In the genomic region with DNA sequence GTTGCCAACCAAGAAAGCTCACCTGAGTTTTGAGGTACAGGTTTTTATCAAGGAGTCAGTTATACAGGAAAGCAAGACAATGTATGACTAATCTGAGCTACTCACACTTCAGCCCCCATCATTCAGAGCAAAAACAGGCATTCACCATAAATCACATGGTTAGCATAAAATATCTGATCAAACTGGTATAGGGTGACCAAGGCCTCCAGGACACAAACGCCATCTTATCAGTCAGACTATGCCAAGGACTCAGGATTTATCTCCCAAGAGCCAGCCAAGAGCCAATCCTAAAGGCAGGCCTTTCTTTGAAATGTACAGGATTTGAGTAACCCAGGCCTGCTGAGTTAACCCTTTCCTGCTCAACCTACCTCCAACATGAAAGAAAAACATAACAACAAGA, we compare ENCODE assay signal across 29 cellular contexts.
"Had no signal": no experiment of that assay in that cellular context is flagged by ENCODE, and none has a peak within 500 bp of the region (broad histone marks: within the 10 kb centered on the region; RNA-seq: fewer than 3 reads in every experiment).

No MANE protein-coding gene starts in this region.

- H3K9me3 ChIP-seq: esophagus muscularis mucosa, heart right ventricle, pancreas, prostate gland, stomach, thyroid gland had no signal

- H3K4me3 ChIP-seq: esophagus muscularis mucosa, heart right ventricle, pancreas, prostate gland, smooth muscle cell, stomach, thyroid gland had no signal

- H3K27ac ChIP-seq: esophagus muscularis mucosa, heart right ventricle, pancreas, prostate gland, stomach, thyroid gland, VCaP had no signal

- H3K4me2 ChIP-seq: smooth muscle cell had no signal

- H3K36me3 Mint-ChIP-seq: naive thymus-derived CD4-positive, alpha-beta T cell; stimulated activated naive B cell treated with anti-CD40 and anti-IgM and Interleukin-4, amounts not matched to agents 10 μg/mL and 1 μg/mL and 100 μg/mL, for 72 hours had no signal

- H3K4me3 Mint-ChIP-seq: activated naive CD8-positive, alpha-beta T cell treated with anti-CD3 and anti-CD28 coated beads, Interleukin-2, amount 50 U/mL, for 24 hours; dendritic cell treated with granulocyte-macrophage colony-stimulating factor and Interleukin-4, amounts not matched to agents 40 ng/mL and 50 ng/mL, for 4 days; endodermal cell; naive thymus-derived CD4-positive, alpha-beta T cell; stimulated activated naive B cell treated with anti-CD40 and anti-IgM and Interleukin-4, amounts not matched to agents 10 μg/mL and 1 μg/mL and 100 μg/mL, for 72 hours; T-helper 1 cell treated with Interleukin-12 subunit alpha and Interleukin-12 subunit beta and Interleukin-4 antibody, amounts not matched to agents 30 μg/mL and 1 μg/mL, for 36 hours had no signal

- ATAC-seq: activated CD4-positive, CD25-positive, alpha-beta regulatory T cell treated with anti-CD3 and anti-CD28 coated beads, Interleukin-2, amount 50 U/mL, for 24 hours; activated naive CD8-positive, alpha-beta T cell treated with anti-CD3 and anti-CD28 coated beads, Interleukin-2, amount 50 U/mL, for 24 hours; heart right ventricle; left cardiac atrium; naive thymus-derived CD4-positive, alpha-beta T cell; pancreas; stimulated activated naive B cell treated with anti-CD40 and anti-IgM and Interleukin-4, amounts not matched to agents 10 μg/mL and 1 μg/mL and 100 μg/mL, for 72 hours had no signal

- H3K9me3 Mint-ChIP-seq: activated naive CD8-positive, alpha-beta T cell treated with anti-CD3 and anti-CD28 coated beads, Interleukin-2, amount 50 U/mL, for 24 hours; dendritic cell treated with granulocyte-macrophage colony-stimulating factor and Interleukin-4, amounts not matched to agents 40 ng/mL and 50 ng/mL, for 4 days; endodermal cell; stimulated activated naive B cell treated with anti-CD40 and anti-IgM and Interleukin-4, amounts not matched to agents 10 μg/mL and 1 μg/mL and 100 μg/mL, for 72 hours; T-helper 1 cell treated with Interleukin-12 subunit alpha and Interleukin-12 subunit beta and Interleukin-4 antibody, amounts not matched to agents 30 μg/mL and 1 μg/mL, for 36 hours had no signal

- DNase-seq: activated CD4-positive, alpha-beta T cell treated with anti-CD3 and anti-CD28 coated beads for 48 hours; activated CD4-positive, alpha-beta T cell treated with anti-CD3 and anti-CD28 coated beads, Interleukin-2, amount 50 U/mL, for 48 hours; activated CD8-positive, alpha-beta memory T cell treated with anti-CD3 and anti-CD28 coated beads for 24 hours; activated gamma-delta T cell; activated naive CD4-positive, alpha-beta T cell treated with anti-CD3 and anti-CD28 coated beads, Interleukin-2, amount 50 U/mL, for 16 hours; activated naive CD8-positive, alpha-beta T cell treated with anti-CD3 and anti-CD28 coated beads, Interleukin-2, amount 50 U/mL, for 24 hours; amygdala; central memory CD4-positive, alpha-beta T cell; endodermal cell; foreskin melanocyte; heart right ventricle; left cardiac atrium; mammary epithelial cell; midbrain; naive thymus-derived CD4-positive, alpha-beta T cell; nucleus accumbens; pancreas; stimulated activated CD4-positive, alpha-beta T cell treated with anti-CD3 and anti-CD28 coated beads, Interleukin-1b, Interleukin-23, amount 100 ng/mL, for 48 hours; stimulated activated naive B cell treated with anti-CD40 and anti-IgM and Interleukin-4, amounts not matched to agents 10 μg/mL and 1 μg/mL and 100 μg/mL, for 72 hours; stomach; T-helper 9 cell; thyroid gland had no signal

- H3K36me3 ChIP-seq: esophagus muscularis mucosa, heart right ventricle, pancreas, prostate gland, stomach, thyroid gland had no signal

- H3K27me3 ChIP-seq: esophagus muscularis mucosa, heart right ventricle, pancreas, stomach, thyroid gland had no signal

- H3K4me1 Mint-ChIP-seq: activated naive CD8-positive, alpha-beta T cell treated with anti-CD3 and anti-CD28 coated beads, Interleukin-2, amount 50 U/mL, for 24 hours; naive thymus-derived CD4-positive, alpha-beta T cell; stimulated activated naive B cell treated with anti-CD40 and anti-IgM and Interleukin-4, amounts not matched to agents 10 μg/mL and 1 μg/mL and 100 μg/mL, for 72 hours had no signal

- H3K27ac Mint-ChIP-seq: activated naive CD8-positive, alpha-beta T cell treated with anti-CD3 and anti-CD28 coated beads, Interleukin-2, amount 50 U/mL, for 24 hours; dendritic cell treated with granulocyte-macrophage colony-stimulating factor and Interleukin-4, amounts not matched to agents 40 ng/mL and 50 ng/mL, for 4 days; endodermal cell; naive thymus-derived CD4-positive, alpha-beta T cell; stimulated activated naive B cell treated with anti-CD40 and anti-IgM and Interleukin-4, amounts not matched to agents 10 μg/mL and 1 μg/mL and 100 μg/mL, for 72 hours; T-helper 1 cell treated with Interleukin-12 subunit alpha and Interleukin-12 subunit beta and Interleukin-4 antibody, amounts not matched to agents 30 μg/mL and 1 μg/mL, for 36 hours had no signal

- H3K27me3 Mint-ChIP-seq: activated naive CD8-positive, alpha-beta T cell treated with anti-CD3 and anti-CD28 coated beads, Interleukin-2, amount 50 U/mL, for 24 hours had no signal

- H3K4me1 ChIP-seq: esophagus muscularis mucosa, heart right ventricle, pancreas, prostate gland, stomach, thyroid gland had no signal
